ENCODE assay signal across 1 cellular context in genomic region chr7:38215734-38216670, GRCh38.
TF ChIP-seq lines count a peak whose summit lies in the region.

No MANE protein-coding gene starts in this region.

TF ChIP-seq in H1, 55 proteins besides CTCF, POLR2A, EP300 and RAD21:
- TF ChIP-seq FOSL1 (IDR thresholded peaks at IDR 0.05; ENCODE audit: insufficient read depth, low read depth, low read length) = no peak
- TF ChIP-seq TEAD4 (IDR thresholded peaks at IDR 0.05; ENCODE audit: low read depth, low read length) = peak; percentile 14; the same call in 1 of the 2 replicates
- TF ChIP-seq JUN (IDR thresholded peaks at IDR 0.05; ENCODE audit: low read depth, low read length) = no peak
- 0 out of 2 replicates have a peak, but pooled peaks have one; percentile 15 for TF ChIP-seq ATF3 (IDR thresholded peaks at IDR 0.05; ENCODE audit: insufficient read depth, low read depth, low read length)
- TF ChIP-seq ATF2 (IDR thresholded peaks at IDR 0.05; ENCODE audit: low read length) = no peak
- TF ChIP-seq TCF12 (IDR thresholded peaks at IDR 0.05; ENCODE audit: low read depth, low read length) = peak; percentile 54; the same call in 1 of the 2 replicates
